Comparison of ENCODE assay signal across 1 cellular context in the genomic region with DNA sequence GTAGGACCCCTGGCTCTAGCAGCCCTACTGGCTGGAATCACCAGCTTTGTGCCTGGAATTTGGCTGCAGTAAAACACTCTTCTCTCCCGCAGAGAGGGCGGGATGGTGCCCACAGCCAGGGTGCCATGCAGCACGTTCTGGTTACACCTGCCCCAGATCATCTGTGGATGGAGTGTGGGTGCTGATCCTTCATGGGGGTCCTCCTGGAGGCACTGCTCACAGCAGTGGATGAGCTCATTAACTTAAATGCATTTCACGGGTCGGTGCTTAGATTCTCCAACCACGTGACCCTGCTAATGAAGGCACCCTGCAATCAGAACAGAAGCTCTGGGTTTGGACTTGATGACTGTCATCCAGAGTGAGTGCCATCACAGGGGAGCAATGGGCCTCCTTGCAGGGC.
TF ChIP-seq lines count a peak whose summit lies in the region.

No MANE protein-coding gene starts in this region.

TF ChIP-seq in HepG2, 621 proteins besides CTCF, POLR2A, EP300 and RAD21 (continued from another document):
- TF ChIP-seq, protein P1, sequence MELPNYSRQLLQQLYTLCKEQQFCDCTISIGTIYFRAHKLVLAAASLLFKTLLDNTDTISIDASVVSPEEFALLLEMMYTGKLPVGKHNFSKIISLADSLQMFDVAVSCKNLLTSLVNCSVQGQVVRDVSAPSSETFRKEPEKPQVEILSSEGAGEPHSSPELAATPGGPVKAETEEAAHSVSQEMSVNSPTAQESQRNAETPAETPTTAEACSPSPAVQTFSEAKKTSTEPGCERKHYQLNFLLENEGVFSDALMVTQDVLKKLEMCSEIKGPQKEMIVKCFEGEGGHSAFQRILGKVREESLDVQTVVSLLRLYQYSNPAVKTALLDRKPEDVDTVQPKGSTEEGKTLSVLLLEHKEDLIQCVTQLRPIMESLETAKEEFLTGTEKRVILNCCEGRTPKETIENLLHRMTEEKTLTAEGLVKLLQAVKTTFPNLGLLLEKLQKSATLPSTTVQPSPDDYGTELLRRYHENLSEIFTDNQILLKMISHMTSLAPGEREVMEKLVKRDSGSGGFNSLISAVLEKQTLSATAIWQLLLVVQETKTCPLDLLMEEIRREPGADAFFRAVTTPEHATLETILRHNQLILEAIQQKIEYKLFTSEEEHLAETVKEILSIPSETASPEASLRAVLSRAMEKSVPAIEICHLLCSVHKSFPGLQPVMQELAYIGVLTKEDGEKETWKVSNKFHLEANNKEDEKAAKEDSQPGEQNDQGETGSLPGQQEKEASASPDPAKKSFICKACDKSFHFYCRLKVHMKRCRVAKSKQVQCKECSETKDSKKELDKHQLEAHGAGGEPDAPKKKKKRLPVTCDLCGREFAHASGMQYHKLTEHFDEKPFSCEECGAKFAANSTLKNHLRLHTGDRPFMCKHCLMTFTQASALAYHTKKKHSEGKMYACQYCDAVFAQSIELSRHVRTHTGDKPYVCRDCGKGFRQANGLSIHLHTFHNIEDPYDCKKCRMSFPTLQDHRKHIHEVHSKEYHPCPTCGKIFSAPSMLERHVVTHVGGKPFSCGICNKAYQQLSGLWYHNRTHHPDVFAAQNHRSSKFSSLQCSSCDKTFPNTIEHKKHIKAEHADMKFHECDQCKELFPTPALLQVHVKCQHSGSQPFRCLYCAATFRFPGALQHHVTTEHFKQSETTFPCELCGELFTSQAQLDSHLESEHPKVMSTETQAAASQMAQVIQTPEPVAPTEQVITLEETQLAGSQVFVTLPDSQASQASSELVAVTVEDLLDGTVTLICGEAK (IDR thresholded peaks at IDR 0.05): no peak
- TF ChIP-seq, protein P1 (CRISPR knock-in tag; IDR thresholded peaks at IDR 0.05): no peak
